Comparison of ENCODE assay signal across 15 cellular contexts in the genomic region with DNA sequence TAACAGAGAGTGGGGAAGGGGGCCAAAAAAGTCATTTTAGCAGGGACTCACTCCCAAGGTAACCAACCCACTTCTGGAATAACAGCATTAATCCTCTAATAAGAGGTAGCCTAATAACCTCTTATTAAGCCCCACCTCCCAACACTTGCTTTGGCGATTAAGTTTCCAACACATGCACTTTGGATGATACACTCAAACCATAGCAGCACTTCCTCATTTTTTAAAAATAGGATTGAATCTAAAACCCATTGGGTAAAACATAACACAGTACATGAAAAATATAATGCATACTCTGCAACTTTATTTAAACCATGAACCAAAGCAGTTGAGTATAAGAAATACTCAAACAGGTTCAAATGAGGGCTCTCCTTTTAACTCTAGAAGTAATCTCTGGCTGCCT.
"Had no signal": no experiment of that assay in that cellular context is flagged by ENCODE, and none has a peak within 500 bp of the region (broad histone marks: within the 10 kb centered on the region; RNA-seq: fewer than 3 reads in every experiment).

No MANE protein-coding gene starts in this region.

- H3K36me3 Mint-ChIP-seq: activated naive CD8-positive, alpha-beta T cell; naive thymus-derived CD8-positive, alpha-beta T cell; T-cell had no signal

- H3K4me3 Mint-ChIP-seq: activated naive CD8-positive, alpha-beta T cell; dendritic cell treated with granulocyte-macrophage colony-stimulating factor and Interleukin-4, amounts not matched to agents 40 ng/mL and 50 ng/mL, for 4 days; naive thymus-derived CD8-positive, alpha-beta T cell; stimulated activated naive CD8-positive, alpha-beta T cell treated with anti-CD3 and anti-CD28 coated beads, Interleukin-15, Interleukin-2, amounts not matched to agents 100 ng/mL and 50 ng/mL, for 24 hours; T-cell had no signal

- H3K4me1 Mint-ChIP-seq: naive thymus-derived CD8-positive, alpha-beta T cell had no signal

- H3K4me3 ChIP-seq: esophagus squamous epithelium, ovary, psoas muscle, skin epidermis, upper lobe of left lung had no signal

- H3K27ac Mint-ChIP-seq: activated naive CD8-positive, alpha-beta T cell; dendritic cell treated with granulocyte-macrophage colony-stimulating factor and Interleukin-4, amounts not matched to agents 40 ng/mL and 50 ng/mL, for 4 days; naive thymus-derived CD8-positive, alpha-beta T cell; stimulated activated naive CD8-positive, alpha-beta T cell treated with anti-CD3 and anti-CD28 coated beads, Interleukin-15, Interleukin-2, amounts not matched to agents 100 ng/mL and 50 ng/mL, for 24 hours; T-cell had no signal

- H3K27ac ChIP-seq: esophagus squamous epithelium, ovary, psoas muscle, skin epidermis, upper lobe of left lung had no signal

- H3K36me3 ChIP-seq: esophagus squamous epithelium, ovary, upper lobe of left lung had no signal

- H3K4me1 ChIP-seq: esophagus squamous epithelium, psoas muscle, upper lobe of left lung had no signal

- DNase-seq: activated CD4-positive, CD25-positive, alpha-beta regulatory T cell treated with anti-CD3 and anti-CD28 coated beads, Interleukin-2, amount 50 U/mL, for 72 hours; effector memory CD4-positive, alpha-beta T cell; esophagus squamous epithelium; naive thymus-derived CD8-positive, alpha-beta T cell; ovary; psoas muscle; right cardiac atrium; stimulated activated CD4-positive, alpha-beta T cell treated with anti-CD3 and anti-CD28 coated beads, Interleukin-15, amount 100 ng/mL, for 24 hours; stimulated activated CD4-positive, alpha-beta T cell treated with anti-CD3 and anti-CD28 coated beads, Interleukin-2, amount 100 ng/mL, for 48 hours; T-cell; upper lobe of left lung had no signal

- H3K27me3 Mint-ChIP-seq: dendritic cell treated with granulocyte-macrophage colony-stimulating factor and Interleukin-4, amounts not matched to agents 40 ng/mL and 50 ng/mL, for 4 days had no signal

- H3K9me3 ChIP-seq: esophagus squamous epithelium, ovary, psoas muscle, upper lobe of left lung had no signal

- H3K9me3 Mint-ChIP-seq: dendritic cell treated with granulocyte-macrophage colony-stimulating factor and Interleukin-4, amounts not matched to agents 40 ng/mL and 50 ng/mL, for 4 days; naive thymus-derived CD8-positive, alpha-beta T cell; stimulated activated naive CD8-positive, alpha-beta T cell treated with anti-CD3 and anti-CD28 coated beads, Interleukin-15, Interleukin-2, amounts not matched to agents 100 ng/mL and 50 ng/mL, for 24 hours; T-cell had no signal
